8 cellular contexts compared by ENCODE assay signal in genomic region chr2:241637233-241638062, GRCh38. TPM values are rescaled to one million over a fixed set of nuclear protein-coding genes. Genes with fewer than 3 reads are reported as not detected.
DNase-seq lines count a peak whose midpoint lies in the region; ATAC-seq, FAIRE-seq and TF ChIP-seq lines count a peak whose summit lies in the region.

Gene ATG4B (plus strand): TSS chr2:241637693. CDS start chr2:241637715, 22 bp downstream.

- DNase-seq in GM12891 (ENCODE audit: insufficient read length, low spot score) (peak; percentile 87), NCI-H128 (lab: John Stamatoyannopoulos, UW; ENCODE audit: unreplicated experiment) (peak; percentile 24), T-helper 17 cell (peak; percentile 63 to 71 (median 67)), amniotic stem cell (lab: John Stamatoyannopoulos, UW) (peak; percentile 56), left ventricle myocardium inferior (peak; percentile 87), prostate gland (ENCODE audit: low spot score) (peak; percentile 85)

- intact Hi-C loops in left ventricle myocardium inferior (cut with micrococcal nuclease) (no loop called here), prostate gland (cut with DNase I) (loop anchor here (2.0 to 10.0 kb wide), 2 partner anchors 281 to 323 kb away; partner anchors contain the start of genes FARP2, HDLBP and SEPTIN2)

- H3K36me3 Mint-ChIP-seq in T-helper 17 cell (ENCODE audit: low read depth) = peaks cover 9% of the 10 kb centered on the region

- H3K9me3 ChIP-seq in T-helper 17 cell (ENCODE audit: control insufficient read depth, low read length, poor library complexity, severe bottlenecking) (no peaks in the 10 kb centered on the region), left ventricle myocardium inferior (replicated peaks) (peaks cover 5% of the 10 kb centered on the region), prostate gland (no peaks in the 10 kb centered on the region)

- H3K4me3 ChIP-seq in left ventricle myocardium inferior (peak within 1 kb of the TSS; percentile 88), prostate gland (peak within 1 kb of the TSS; percentile 96 to 100), urinary bladder (ENCODE audit: low read depth, low read length) (peak within 1 kb of the TSS; percentile 98)

- 0% methylated on average over 66 of the region's 123 CpGs for WGBS in prostate gland
- WGBS in urinary bladder = under 1% methylated on average over 123 of the region's 123 CpGs

- peaks cover 78% of the 10 kb centered on the region for H3K4me1 ChIP-seq in left ventricle myocardium inferior
- H3K4me1 ChIP-seq in prostate gland (replicated peaks) = peaks cover 17% of the 10 kb centered on the region
- H3K4me1 ChIP-seq in urinary bladder (ENCODE audit: insufficient read depth) = no peaks in the 10 kb centered on the region

- TF ChIP-seq CTCF in left ventricle myocardium inferior (IDR thresholded peaks at IDR 0.05; ENCODE audit: borderline replicate concordance) (no peak), prostate gland (IDR thresholded peaks at IDR 0.05) (peak in 1 of 4 experiments; percentile 25)

- H3K36me3 ChIP-seq in left ventricle myocardium inferior = peaks cover 22% of the 10 kb centered on the region
- peaks cover 10 to 12% of the 10 kb centered on the region in 2 donors for H3K36me3 ChIP-seq in prostate gland
- H3K36me3 ChIP-seq in urinary bladder (ENCODE audit: insufficient read depth) = no peaks in the 10 kb centered on the region

- peak; percentile 99 for FAIRE-seq in GM12891 (lab: Jason Lieb, UNC)

- peaks cover 39% of the 10 kb centered on the region for H3K4me1 Mint-ChIP-seq in T-helper 17 cell

- peak within 1 kb of the TSS; percentile 93 for H3K27ac Mint-ChIP-seq in T-helper 17 cell

- TF ChIP-seq POLR2A in GM12891 (IDR thresholded peaks at IDR 0.05; ENCODE audit: low read depth, low read length) = peak; percentile 84
- peak; percentile 17 for TF ChIP-seq POLR2A in prostate gland (IDR thresholded peaks at IDR 0.05)

- ATAC-seq in HG02642 (IDR thresholded peaks at IDR 0.05; ENCODE audit: poor library complexity, unreplicated experiment) (peak; percentile 72), T-helper 17 cell (peak; percentile 76)

- H3K4me3 Mint-ChIP-seq in T-helper 17 cell = peak within 1 kb of the TSS; percentile 96

- H3K27ac ChIP-seq in left ventricle myocardium inferior (replicated peaks) = peak within 1 kb of the TSS; percentile 98
- H3K27ac ChIP-seq in prostate gland = peak within 1 kb of the TSS; percentile 99
- H3K27ac ChIP-seq in urinary bladder (ENCODE audit: low read depth) = peak within 1 kb of the TSS; percentile 100

- H3K27me3 Mint-ChIP-seq in T-helper 17 cell = no peaks in the 10 kb centered on the region

- H3K27me3 ChIP-seq in left ventricle myocardium inferior (ENCODE audit: low read depth) = no peaks in the 10 kb centered on the region
- no peaks in the 10 kb centered on the region for H3K27me3 ChIP-seq in prostate gland (replicated peaks; ENCODE audit: insufficient read depth)

TF ChIP-seq in GM12891, 5 proteins besides CTCF, POLR2A, EP300 and RAD21:
- TF ChIP-seq TAF1 (IDR thresholded peaks at IDR 0.05; ENCODE audit: low read depth, low read length) = 0 out of 2 replicates have a peak, but pooled peaks have one; percentile 36
- TF ChIP-seq POLR2AphosphoS5 (IDR thresholded peaks at IDR 0.05; ENCODE audit: low read depth, low read length) = peak; percentile 81
- TF ChIP-seq POU2F2 (IDR thresholded peaks at IDR 0.05; ENCODE audit: low read depth, low read length) = no peak
TF ChIP-seq in GM12891: peak in this region for 2.

RNA-seq across cellular contexts. Expression of gene ATG4B, which starts in this region (rescaled TPM):
- polyA plus RNA-seq in GM12891 (2012; ENCODE audit: low read depth, missing spikeins) = 44.9 TPM
- total RNA-seq in T-helper 17 cell (100 to 1,000 TPM; 104 to 119 TPM), left ventricle myocardium inferior (39.9 TPM), prostate gland (100 to 1,000 TPM in 1 of 2 donors, 10 to 100 TPM in 1; 63.9 to 162 TPM), urinary bladder (31.5 TPM)
- 52.2 TPM for polyA plus RNA-seq in urinary bladder

Comparison
In these comparisons a context has a peak if more than half of its experiments do, and no peak if none do; other contexts are left out.
1. Peak in every context shown above with its lines: DNase-seq, ATAC-seq, H3K4me3 ChIP-seq and H3K27ac ChIP-seq.
2. DNase-seq: peak in every context shown above with its lines; median percentile 87 in GM12891; 87 in left ventricle myocardium inferior; 85 in prostate gland; 67 in T-helper 17 cell; 56 in amniotic stem cell; 24 in NCI-H128.